17 cellular contexts compared by ENCODE assay signal in genomic region chr20:44176833-44177533, GRCh38. TPM values are rescaled to one million over a fixed set of nuclear protein-coding genes. Genes with fewer than 3 reads are reported as not detected.
DNase-seq lines count a peak whose midpoint lies in the region; TF ChIP-seq lines count a peak whose summit lies in the region.
"Had no signal": no experiment of that assay in that cellular context is flagged by ENCODE, and none has a peak within 500 bp of the region (broad histone marks: within the 10 kb centered on the region; RNA-seq: fewer than 3 reads in every experiment).

No MANE protein-coding gene starts in this region.

- peaks cover 59% of the 10 kb centered on the region for H3K4me1 ChIP-seq in SJCRH30
- peaks cover 18% of the 10 kb centered on the region for H3K4me1 ChIP-seq in hepatocyte (ENCODE audit: insufficient read depth)
- no peaks in the 10 kb centered on the region for H3K4me1 ChIP-seq in CD8-positive, alpha-beta memory T cell (ENCODE audit: insufficient read depth, low read length)
- H3K4me1 ChIP-seq: parathyroid adenoma, Peyer's patch had no signal

- H3K4me3 ChIP-seq in SJCRH30 (peak overlapping the region; percentile 37), hepatocyte (no peak overlapping the region)
- H3K4me3 ChIP-seq in CD8-positive, alpha-beta memory T cell (ENCODE audit: low read length), result no peak overlapping the region

- TF ChIP-seq CTCF in hepatocyte (IDR thresholded peaks at IDR 0.05; ENCODE audit: poor library complexity), result no peak

- no peaks in the 10 kb centered on the region for H3K9me3 Mint-ChIP-seq in CD8-positive, alpha-beta memory T cell
- H3K9me3 Mint-ChIP-seq: stimulated activated naive B cell treated with anti-CD40 and anti-IgM and Interleukin-4, amounts not matched to agents 10 μg/mL and 1 μg/mL and 100 μg/mL, for 72 hours had no signal

- peak overlapping the region; percentile 47 for H3K4me2 ChIP-seq in hepatocyte

- WGBS in hepatocyte (ENCODE audit: low lambda C conversion rate, missing lambda C conversion rate), result 61% methylated on average over 14 of the region's 14 CpGs

- no peaks in the 10 kb centered on the region for H3K79me2 ChIP-seq in hepatocyte
- H3K79me2 ChIP-seq: parathyroid adenoma had no signal

- no peaks in the 10 kb centered on the region for H3K9me2 ChIP-seq in hepatocyte (replicated peaks; ENCODE audit: insufficient read depth)

- POLR2A ChIA-PET in CD8-positive, alpha-beta memory T cell (lab: Charles Lee), result no interaction called here

- peak overlapping the region; percentile 22 for H2AFZ ChIP-seq in hepatocyte
- H2AFZ ChIP-seq: parathyroid adenoma had no signal

- no peak overlapping the region for H3K27ac Mint-ChIP-seq in CD8-positive, alpha-beta memory T cell
- H3K27ac Mint-ChIP-seq: activated CD8-positive, alpha-beta memory T cell treated with anti-CD3 and anti-CD28 coated beads, Interleukin-2, amount 10 ng/mL, durations not matched to agents 7 days and 5 days; activated naive CD8-positive, alpha-beta T cell; stimulated activated naive B cell treated with anti-CD40 and anti-IgM and Interleukin-4, amounts not matched to agents 10 μg/mL and 1 μg/mL and 100 μg/mL, for 72 hours had no signal

- no peaks in the 10 kb centered on the region for H3K27me3 ChIP-seq in SJCRH30
- H3K27me3 ChIP-seq in hepatocyte, result no peaks in the 10 kb centered on the region
- H3K27me3 ChIP-seq in CD8-positive, alpha-beta memory T cell (ENCODE audit: insufficient read depth, low read length, poor library complexity, severe bottlenecking), result no peaks in the 10 kb centered on the region
- H3K27me3 ChIP-seq: Peyer's patch had no signal

- no peaks in the 10 kb centered on the region for H3K4me1 Mint-ChIP-seq in CD8-positive, alpha-beta memory T cell
- H3K4me1 Mint-ChIP-seq: activated CD8-positive, alpha-beta memory T cell treated with anti-CD3 and anti-CD28 coated beads, Interleukin-2, amount 10 ng/mL, durations not matched to agents 7 days and 5 days had no signal

- H3K36me3 Mint-ChIP-seq in CD8-positive, alpha-beta memory T cell, result no peaks in the 10 kb centered on the region
- H3K36me3 Mint-ChIP-seq: activated CD8-positive, alpha-beta memory T cell treated with anti-CD3 and anti-CD28 coated beads, Interleukin-2, amount 10 ng/mL, durations not matched to agents 7 days and 5 days; stimulated activated naive B cell treated with anti-CD40 and anti-IgM and Interleukin-4, amounts not matched to agents 10 μg/mL and 1 μg/mL and 100 μg/mL, for 72 hours had no signal

- H3K27me3 Mint-ChIP-seq in CD8-positive, alpha-beta memory T cell, result peaks cover 10 to 44% of the 10 kb centered on the region in 2 donors

- H3K4me3 Mint-ChIP-seq in CD8-positive, alpha-beta memory T cell, result no peak overlapping the region
- H3K4me3 Mint-ChIP-seq: activated CD8-positive, alpha-beta memory T cell treated with anti-CD3 and anti-CD28 coated beads, Interleukin-2, amount 10 ng/mL, durations not matched to agents 7 days and 5 days; activated naive CD8-positive, alpha-beta T cell; stimulated activated naive B cell treated with anti-CD40 and anti-IgM and Interleukin-4, amounts not matched to agents 10 μg/mL and 1 μg/mL and 100 μg/mL, for 72 hours had no signal

- H3K9me3 ChIP-seq in SJCRH30 (replicated peaks) (no peaks in the 10 kb centered on the region), hepatocyte (ENCODE audit: low read depth) (no peaks in the 10 kb centered on the region)
- H3K9me3 ChIP-seq in CD8-positive, alpha-beta memory T cell (ENCODE audit: low read length), result no peaks in the 10 kb centered on the region
- H3K9me3 ChIP-seq: Peyer's patch had no signal

- CTCF ChIA-PET in CD8-positive, alpha-beta memory T cell (lab: Charles Lee), result interaction anchor here (0.7 to 1.7 kb wide), 2 partner anchors 13 to 42 kb away, joined by 3 read pairs; no protein-coding TSS in a partner anchor

- DNase-seq in GM03348 (ENCODE audit: low spot score), result peak; percentile 78
- peak; percentile 97 to 98 for DNase-seq in SJCRH30
- DNase-seq in hepatocyte (ENCODE audit: low spot score), result peak; percentile 32
- peak; percentile 15 for DNase-seq in renal cortical epithelial cell (ENCODE audit: low read depth)
- DNase-seq in NCI-H226, result no peak
- DNase-seq in CD8-positive, alpha-beta memory T cell, result no peak
- DNase-seq in activated CD4-positive, alpha-beta T cell treated with anti-CD3 and anti-CD28 coated beads, Interleukin-2, amount 50 U/mL, for 4 hours, result no peak
- no peak for DNase-seq in NCI-H1694 (lab: John Stamatoyannopoulos, UW)
- DNase-seq: activated CD8-positive, alpha-beta memory T cell treated with anti-CD3 and anti-CD28 coated beads, Interleukin-2, amount 10 ng/mL, durations not matched to agents 7 days and 5 days; cortex of kidney; H7; NCI-H345; stimulated activated CD4-positive, alpha-beta T cell treated with anti-CD3 and anti-CD28 coated beads, Interleukin-4, amount 100 ng/mL, for 1 hour; stimulated activated naive B cell treated with anti-CD40 and anti-IgM and Interleukin-4, amounts not matched to agents 10 μg/mL and 1 μg/mL and 100 μg/mL, for 72 hours had no signal

- H3K27ac ChIP-seq in SJCRH30 (peak overlapping the region; percentile 96), hepatocyte (peak overlapping the region; percentile 38)
- H3K27ac ChIP-seq in CD8-positive, alpha-beta memory T cell (ENCODE audit: low read depth, low read length), result no peak overlapping the region
- H3K27ac ChIP-seq: parathyroid adenoma had no signal

- no peaks in the 10 kb centered on the region for H4K20me1 ChIP-seq in hepatocyte (ENCODE audit: insufficient read depth, poor library complexity, severe bottlenecking)

- H3K36me3 ChIP-seq in SJCRH30 (no peaks in the 10 kb centered on the region), hepatocyte (replicated peaks; ENCODE audit: insufficient read depth, low read depth) (no peaks in the 10 kb centered on the region)
- H3K36me3 ChIP-seq in CD8-positive, alpha-beta memory T cell (ENCODE audit: insufficient read depth, low read length), result no peaks in the 10 kb centered on the region
- H3K36me3 ChIP-seq: Peyer's patch had no signal

RNA-seq across cellular contexts. Expression of gene JPH2, which starts 10.0 kb away (rescaled TPM):
- total RNA-seq in SJCRH30 (2014; rRNA removed; shearing (Covaris generic)), result 6.7 and 7.4 TPM in 2 replicates
- total RNA-seq in hepatocyte (5.7 and 6.6 TPM in 2 replicates), renal cortical epithelial cell (8.5 and 11.6 TPM in 2 replicates)
- polyA plus RNA-seq in hepatocyte, result 8.3 and 13.5 TPM in 2 replicates
- not detected for total RNA-seq in CD8-positive, alpha-beta memory T cell
- polyA plus RNA-seq in CD8-positive, alpha-beta memory T cell, result not detected
- total RNA-seq: activated CD8-positive, alpha-beta memory T cell treated with anti-CD3 and anti-CD28 coated beads, Interleukin-2, amount 10 ng/mL, durations not matched to agents 7 days and 5 days had no signal

RNA-seq across cellular contexts. Expression of gene OSER1, which starts 33.6 kb away (rescaled TPM):
- 50.6 and 54.9 TPM in 2 replicates for total RNA-seq in SJCRH30 (2014; rRNA removed; shearing (Covaris generic))
- total RNA-seq in hepatocyte, result 34.7 and 42.7 TPM in 2 replicates
- 33.8 and 49.4 TPM in 2 replicates for polyA plus RNA-seq in hepatocyte
- 36.5 and 39.8 TPM in 2 replicates for total RNA-seq in renal cortical epithelial cell
- 10 to 100 TPM; 24.8 to 25.7 TPM for total RNA-seq in CD8-positive, alpha-beta memory T cell
- polyA plus RNA-seq in CD8-positive, alpha-beta memory T cell, result 35.1 TPM

Comparison
In these comparisons a context has a peak if more than half of its experiments do, and no peak if none do; other contexts are left out.
1. DNase-seq: peak in GM03348 (single experiment), SJCRH30 (2 of 2), hepatocyte (single experiment) and renal cortical epithelial cell (single experiment); none in NCI-H226 (single experiment), CD8-positive, alpha-beta memory T cell (0 of 5), activated CD4-positive, alpha-beta T cell treated with anti-CD3 and anti-CD28 coated beads, Interleukin-2, amount 50 U/mL, for 4 hours (0 of 2) and NCI-H1694 (single experiment).